Comparison of ENCODE assay signal across 1 cellular context in the genomic region with DNA sequence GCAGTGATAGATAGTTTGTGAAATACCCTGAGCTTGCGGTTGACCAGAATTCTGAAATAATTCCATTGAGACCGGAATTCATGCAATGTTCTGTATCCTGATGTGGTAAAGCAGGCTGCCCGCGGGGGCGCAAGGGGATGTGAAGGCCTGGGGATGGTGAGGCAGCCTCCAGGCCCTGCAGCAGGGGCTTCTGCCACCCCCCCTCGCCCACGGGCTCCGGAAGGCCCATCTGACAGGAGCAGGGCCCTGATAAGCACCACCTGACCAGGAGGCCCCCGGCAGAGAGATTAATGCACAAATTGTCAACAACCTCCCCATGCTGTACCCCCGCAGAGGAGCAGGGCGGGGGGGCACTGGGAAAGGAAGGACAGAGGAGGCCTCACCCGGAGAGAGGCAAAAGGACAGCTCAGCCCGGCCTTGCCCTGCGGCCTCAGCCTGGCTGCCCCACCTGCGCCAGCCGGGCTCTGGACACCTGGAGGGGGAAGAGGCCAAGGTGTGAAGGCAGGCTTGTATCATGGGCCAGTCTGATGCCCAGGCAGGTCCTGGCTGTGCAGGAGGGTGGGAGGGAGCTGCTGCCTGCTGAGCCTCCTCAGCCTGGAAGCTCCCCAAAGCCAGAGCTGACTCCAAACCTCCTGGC.
A peak's percentile ranks its signal among the peaks of the same experiment; 100 is the strongest.
TF ChIP-seq lines count a peak whose summit lies in the region.

No MANE protein-coding gene starts in this region.

TF ChIP-seq in HepG2, 621 proteins besides CTCF, POLR2A, EP300 and RAD21 (continued from another document and continues in another):
- TF ChIP-seq, protein P1, sequence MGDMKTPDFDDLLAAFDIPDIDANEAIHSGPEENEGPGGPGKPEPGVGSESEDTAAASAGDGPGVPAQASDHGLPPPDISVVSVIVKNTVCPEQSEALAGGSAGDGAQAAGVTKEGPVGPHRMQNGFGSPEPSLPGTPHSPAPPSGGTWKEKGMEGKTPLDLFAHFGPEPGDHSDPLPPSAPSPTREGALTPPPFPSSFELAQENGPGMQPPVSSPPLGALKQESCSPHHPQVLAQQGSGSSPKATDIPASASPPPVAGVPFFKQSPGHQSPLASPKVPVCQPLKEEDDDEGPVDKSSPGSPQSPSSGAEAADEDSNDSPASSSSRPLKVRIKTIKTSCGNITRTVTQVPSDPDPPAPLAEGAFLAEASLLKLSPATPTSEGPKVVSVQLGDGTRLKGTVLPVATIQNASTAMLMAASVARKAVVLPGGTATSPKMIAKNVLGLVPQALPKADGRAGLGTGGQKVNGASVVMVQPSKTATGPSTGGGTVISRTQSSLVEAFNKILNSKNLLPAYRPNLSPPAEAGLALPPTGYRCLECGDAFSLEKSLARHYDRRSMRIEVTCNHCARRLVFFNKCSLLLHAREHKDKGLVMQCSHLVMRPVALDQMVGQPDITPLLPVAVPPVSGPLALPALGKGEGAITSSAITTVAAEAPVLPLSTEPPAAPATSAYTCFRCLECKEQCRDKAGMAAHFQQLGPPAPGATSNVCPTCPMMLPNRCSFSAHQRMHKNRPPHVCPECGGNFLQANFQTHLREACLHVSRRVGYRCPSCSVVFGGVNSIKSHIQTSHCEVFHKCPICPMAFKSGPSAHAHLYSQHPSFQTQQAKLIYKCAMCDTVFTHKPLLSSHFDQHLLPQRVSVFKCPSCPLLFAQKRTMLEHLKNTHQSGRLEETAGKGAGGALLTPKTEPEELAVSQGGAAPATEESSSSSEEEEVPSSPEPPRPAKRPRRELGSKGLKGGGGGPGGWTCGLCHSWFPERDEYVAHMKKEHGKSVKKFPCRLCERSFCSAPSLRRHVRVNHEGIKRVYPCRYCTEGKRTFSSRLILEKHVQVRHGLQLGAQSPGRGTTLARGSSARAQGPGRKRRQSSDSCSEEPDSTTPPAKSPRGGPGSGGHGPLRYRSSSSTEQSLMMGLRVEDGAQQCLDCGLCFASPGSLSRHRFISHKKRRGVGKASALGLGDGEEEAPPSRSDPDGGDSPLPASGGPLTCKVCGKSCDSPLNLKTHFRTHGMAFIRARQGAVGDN (CRISPR knock-in tag; IDR thresholded peaks at IDR 0.05): peak; percentile 65
- no peak for TF ChIP-seq ISX (CRISPR knock-in tag; conservative IDR thresholded peaks at IDR 0.05)
- TF ChIP-seq RFX3 (CRISPR knock-in tag; IDR thresholded peaks at IDR 0.05): no peak
- TF ChIP-seq SOX6 (IDR thresholded peaks at IDR 0.05): no peak
- TF ChIP-seq SOX6 (CRISPR knock-in tag; IDR thresholded peaks at IDR 0.05): no peak
- no peak for TF ChIP-seq ZNF432 (CRISPR knock-in tag; IDR thresholded peaks at IDR 0.05; ENCODE audit: borderline replicate concordance)
- TF ChIP-seq, protein P2, sequence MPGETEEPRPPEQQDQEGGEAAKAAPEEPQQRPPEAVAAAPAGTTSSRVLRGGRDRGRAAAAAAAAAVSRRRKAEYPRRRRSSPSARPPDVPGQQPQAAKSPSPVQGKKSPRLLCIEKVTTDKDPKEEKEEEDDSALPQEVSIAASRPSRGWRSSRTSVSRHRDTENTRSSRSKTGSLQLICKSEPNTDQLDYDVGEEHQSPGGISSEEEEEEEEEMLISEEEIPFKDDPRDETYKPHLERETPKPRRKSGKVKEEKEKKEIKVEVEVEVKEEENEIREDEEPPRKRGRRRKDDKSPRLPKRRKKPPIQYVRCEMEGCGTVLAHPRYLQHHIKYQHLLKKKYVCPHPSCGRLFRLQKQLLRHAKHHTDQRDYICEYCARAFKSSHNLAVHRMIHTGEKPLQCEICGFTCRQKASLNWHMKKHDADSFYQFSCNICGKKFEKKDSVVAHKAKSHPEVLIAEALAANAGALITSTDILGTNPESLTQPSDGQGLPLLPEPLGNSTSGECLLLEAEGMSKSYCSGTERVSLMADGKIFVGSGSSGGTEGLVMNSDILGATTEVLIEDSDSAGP (CRISPR knock-in tag; IDR thresholded peaks at IDR 0.05; ENCODE audit: borderline replicate concordance): 0 out of 2 replicates have a peak, but pooled peaks have one; percentile 16
- 0 out of 2 replicates have a peak, but pooled peaks have one; percentile 34 for TF ChIP-seq ZNF724P (CRISPR knock-in tag; IDR thresholded peaks at IDR 0.05; ENCODE audit: borderline replicate concordance)
- TF ChIP-seq, protein P3, sequence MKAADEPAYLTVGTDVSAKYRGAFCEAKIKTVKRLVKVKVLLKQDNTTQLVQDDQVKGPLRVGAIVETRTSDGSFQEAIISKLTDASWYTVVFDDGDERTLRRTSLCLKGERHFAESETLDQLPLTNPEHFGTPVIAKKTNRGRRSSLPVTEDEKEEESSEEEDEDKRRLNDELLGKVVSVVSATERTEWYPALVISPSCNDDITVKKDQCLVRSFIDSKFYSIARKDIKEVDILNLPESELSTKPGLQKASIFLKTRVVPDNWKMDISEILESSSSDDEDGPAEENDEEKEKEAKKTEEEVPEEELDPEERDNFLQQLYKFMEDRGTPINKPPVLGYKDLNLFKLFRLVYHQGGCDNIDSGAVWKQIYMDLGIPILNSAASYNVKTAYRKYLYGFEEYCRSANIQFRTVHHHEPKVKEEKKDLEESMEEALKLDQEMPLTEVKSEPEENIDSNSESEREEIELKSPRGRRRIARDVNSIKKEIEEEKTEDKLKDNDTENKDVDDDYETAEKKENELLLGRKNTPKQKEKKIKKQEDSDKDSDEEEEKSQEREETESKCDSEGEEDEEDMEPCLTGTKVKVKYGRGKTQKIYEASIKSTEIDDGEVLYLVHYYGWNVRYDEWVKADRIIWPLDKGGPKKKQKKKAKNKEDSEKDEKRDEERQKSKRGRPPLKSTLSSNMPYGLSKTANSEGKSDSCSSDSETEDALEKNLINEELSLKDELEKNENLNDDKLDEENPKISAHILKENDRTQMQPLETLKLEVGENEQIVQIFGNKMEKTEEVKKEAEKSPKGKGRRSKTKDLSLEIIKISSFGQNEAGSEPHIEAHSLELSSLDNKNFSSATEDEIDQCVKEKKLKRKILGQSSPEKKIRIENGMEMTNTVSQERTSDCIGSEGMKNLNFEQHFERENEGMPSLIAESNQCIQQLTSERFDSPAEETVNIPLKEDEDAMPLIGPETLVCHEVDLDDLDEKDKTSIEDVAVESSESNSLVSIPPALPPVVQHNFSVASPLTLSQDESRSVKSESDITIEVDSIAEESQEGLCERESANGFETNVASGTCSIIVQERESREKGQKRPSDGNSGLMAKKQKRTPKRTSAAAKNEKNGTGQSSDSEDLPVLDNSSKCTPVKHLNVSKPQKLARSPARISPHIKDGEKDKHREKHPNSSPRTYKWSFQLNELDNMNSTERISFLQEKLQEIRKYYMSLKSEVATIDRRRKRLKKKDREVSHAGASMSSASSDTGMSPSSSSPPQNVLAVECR (CRISPR knock-in tag; IDR thresholded peaks at IDR 0.05; ENCODE audit: borderline replicate concordance): no peak
- no peak for TF ChIP-seq MED13 (CRISPR knock-in tag; IDR thresholded peaks at IDR 0.05)
- TF ChIP-seq, protein P4, sequence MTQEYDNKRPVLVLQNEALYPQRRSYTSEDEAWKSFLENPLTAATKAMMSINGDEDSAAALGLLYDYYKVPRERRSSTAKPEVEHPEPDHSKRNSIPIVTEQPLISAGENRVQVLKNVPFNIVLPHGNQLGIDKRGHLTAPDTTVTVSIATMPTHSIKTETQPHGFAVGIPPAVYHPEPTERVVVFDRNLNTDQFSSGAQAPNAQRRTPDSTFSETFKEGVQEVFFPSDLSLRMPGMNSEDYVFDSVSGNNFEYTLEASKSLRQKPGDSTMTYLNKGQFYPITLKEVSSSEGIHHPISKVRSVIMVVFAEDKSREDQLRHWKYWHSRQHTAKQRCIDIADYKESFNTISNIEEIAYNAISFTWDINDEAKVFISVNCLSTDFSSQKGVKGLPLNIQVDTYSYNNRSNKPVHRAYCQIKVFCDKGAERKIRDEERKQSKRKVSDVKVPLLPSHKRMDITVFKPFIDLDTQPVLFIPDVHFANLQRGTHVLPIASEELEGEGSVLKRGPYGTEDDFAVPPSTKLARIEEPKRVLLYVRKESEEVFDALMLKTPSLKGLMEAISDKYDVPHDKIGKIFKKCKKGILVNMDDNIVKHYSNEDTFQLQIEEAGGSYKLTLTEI (CRISPR knock-in tag; conservative IDR thresholded peaks at IDR 0.05): no peak
- TF ChIP-seq, protein P5, sequence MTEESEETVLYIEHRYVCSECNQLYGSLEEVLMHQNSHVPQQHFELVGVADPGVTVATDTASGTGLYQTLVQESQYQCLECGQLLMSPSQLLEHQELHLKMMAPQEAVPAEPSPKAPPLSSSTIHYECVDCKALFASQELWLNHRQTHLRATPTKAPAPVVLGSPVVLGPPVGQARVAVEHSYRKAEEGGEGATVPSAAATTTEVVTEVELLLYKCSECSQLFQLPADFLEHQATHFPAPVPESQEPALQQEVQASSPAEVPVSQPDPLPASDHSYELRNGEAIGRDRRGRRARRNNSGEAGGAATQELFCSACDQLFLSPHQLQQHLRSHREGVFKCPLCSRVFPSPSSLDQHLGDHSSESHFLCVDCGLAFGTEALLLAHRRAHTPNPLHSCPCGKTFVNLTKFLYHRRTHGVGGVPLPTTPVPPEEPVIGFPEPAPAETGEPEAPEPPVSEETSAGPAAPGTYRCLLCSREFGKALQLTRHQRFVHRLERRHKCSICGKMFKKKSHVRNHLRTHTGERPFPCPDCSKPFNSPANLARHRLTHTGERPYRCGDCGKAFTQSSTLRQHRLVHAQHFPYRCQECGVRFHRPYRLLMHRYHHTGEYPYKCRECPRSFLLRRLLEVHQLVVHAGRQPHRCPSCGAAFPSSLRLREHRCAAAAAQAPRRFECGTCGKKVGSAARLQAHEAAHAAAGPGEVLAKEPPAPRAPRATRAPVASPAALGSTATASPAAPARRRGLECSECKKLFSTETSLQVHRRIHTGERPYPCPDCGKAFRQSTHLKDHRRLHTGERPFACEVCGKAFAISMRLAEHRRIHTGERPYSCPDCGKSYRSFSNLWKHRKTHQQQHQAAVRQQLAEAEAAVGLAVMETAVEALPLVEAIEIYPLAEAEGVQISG (CRISPR knock-in tag; IDR thresholded peaks at IDR 0.05): no peak
- TF ChIP-seq ZSCAN30 (CRISPR knock-in tag; IDR thresholded peaks at IDR 0.05): no peak
- TF ChIP-seq, protein P6, sequence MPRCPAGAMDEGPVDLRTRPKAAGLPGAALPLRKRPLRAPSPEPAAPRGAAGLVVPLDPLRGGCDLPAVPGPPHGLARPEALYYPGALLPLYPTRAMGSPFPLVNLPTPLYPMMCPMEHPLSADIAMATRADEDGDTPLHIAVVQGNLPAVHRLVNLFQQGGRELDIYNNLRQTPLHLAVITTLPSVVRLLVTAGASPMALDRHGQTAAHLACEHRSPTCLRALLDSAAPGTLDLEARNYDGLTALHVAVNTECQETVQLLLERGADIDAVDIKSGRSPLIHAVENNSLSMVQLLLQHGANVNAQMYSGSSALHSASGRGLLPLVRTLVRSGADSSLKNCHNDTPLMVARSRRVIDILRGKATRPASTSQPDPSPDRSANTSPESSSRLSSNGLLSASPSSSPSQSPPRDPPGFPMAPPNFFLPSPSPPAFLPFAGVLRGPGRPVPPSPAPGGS (CRISPR knock-in tag; IDR thresholded peaks at IDR 0.05): 0 out of 2 replicates have a peak, but pooled peaks have one; percentile 48
- no peak for TF ChIP-seq TSC22D2 (CRISPR knock-in tag; IDR thresholded peaks at IDR 0.05; ENCODE audit: borderline replicate concordance)
- TF ChIP-seq U2AF1 (optimal IDR thresholded peaks at IDR 0.05; ENCODE audit: low read depth, low read length): no peak
- no peak for TF ChIP-seq CEBPG (CRISPR knock-in tag; IDR thresholded peaks at IDR 0.05)
- no peak for TF ChIP-seq ZNF501 (CRISPR knock-in tag; IDR thresholded peaks at IDR 0.05)
- TF ChIP-seq ZNF530 (CRISPR knock-in tag; IDR thresholded peaks at IDR 0.05; ENCODE audit: low read depth): no peak
- 0 out of 2 replicates have a peak, but pooled peaks have one; percentile 21 for TF ChIP-seq SALL1 (CRISPR knock-in tag; IDR thresholded peaks at IDR 0.05)
- no peak for TF ChIP-seq BORCS8-MEF2B (CRISPR knock-in tag; IDR thresholded peaks at IDR 0.05)
- TF ChIP-seq, protein P7, sequence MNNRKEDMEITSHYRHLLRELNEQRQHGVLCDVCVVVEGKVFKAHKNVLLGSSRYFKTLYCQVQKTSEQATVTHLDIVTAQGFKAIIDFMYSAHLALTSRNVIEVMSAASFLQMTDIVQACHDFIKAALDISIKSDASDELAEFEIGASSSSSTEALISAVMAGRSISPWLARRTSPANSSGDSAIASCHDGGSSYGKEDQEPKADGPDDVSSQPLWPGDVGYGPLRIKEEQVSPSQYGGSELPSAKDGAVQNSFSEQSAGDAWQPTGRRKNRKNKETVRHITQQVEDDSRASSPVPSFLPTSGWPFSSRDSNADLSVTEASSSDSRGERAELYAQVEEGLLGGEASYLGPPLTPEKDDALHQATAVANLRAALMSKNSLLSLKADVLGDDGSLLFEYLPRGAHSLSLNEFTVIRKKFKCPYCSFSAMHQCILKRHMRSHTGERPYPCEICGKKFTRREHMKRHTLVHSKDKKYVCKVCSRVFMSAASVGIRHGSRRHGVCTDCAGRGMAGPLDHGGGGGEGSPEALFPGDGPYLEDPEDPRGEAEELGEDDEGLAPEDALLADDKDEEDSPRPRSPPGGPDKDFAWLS (CRISPR knock-in tag; IDR thresholded peaks at IDR 0.05; ENCODE audit: borderline replicate concordance): no peak
- TF ChIP-seq, protein P8, sequence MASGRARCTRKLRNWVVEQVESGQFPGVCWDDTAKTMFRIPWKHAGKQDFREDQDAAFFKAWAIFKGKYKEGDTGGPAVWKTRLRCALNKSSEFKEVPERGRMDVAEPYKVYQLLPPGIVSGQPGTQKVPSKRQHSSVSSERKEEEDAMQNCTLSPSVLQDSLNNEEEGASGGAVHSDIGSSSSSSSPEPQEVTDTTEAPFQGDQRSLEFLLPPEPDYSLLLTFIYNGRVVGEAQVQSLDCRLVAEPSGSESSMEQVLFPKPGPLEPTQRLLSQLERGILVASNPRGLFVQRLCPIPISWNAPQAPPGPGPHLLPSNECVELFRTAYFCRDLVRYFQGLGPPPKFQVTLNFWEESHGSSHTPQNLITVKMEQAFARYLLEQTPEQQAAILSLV (CRISPR knock-in tag; IDR thresholded peaks at IDR 0.05; ENCODE audit: borderline replicate concordance): 0 out of 2 replicates have a peak, but pooled peaks have one; percentile 14
- TF ChIP-seq, protein P9, sequence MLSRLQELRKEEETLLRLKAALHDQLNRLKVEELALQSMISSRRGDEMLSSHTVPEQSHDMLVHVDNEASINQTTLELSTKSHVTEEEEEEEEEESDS (CRISPR knock-in tag; IDR thresholded peaks at IDR 0.05; ENCODE audit: borderline replicate concordance): no peak
- TF ChIP-seq, protein P10, sequence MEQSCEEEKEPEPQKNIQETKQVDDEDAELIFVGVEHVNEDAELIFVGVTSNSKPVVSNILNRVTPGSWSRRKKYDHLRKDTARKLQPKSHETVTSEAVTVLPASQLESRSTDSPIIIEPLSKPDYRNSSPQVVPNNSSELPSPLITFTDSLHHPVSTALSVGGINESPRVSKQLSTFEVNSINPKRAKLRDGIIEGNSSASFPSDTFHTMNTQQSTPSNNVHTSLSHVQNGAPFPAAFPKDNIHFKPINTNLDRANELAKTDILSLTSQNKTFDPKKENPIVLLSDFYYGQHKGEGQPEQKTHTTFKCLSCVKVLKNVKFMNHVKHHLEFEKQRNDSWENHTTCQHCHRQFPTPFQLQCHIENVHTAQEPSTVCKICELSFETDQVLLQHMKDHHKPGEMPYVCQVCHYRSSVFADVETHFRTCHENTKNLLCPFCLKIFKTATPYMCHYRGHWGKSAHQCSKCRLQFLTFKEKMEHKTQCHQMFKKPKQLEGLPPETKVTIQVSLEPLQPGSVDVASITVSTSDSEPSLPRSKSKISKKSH (CRISPR knock-in tag; IDR thresholded peaks at IDR 0.05; ENCODE audit: borderline replicate concordance): no peak
- TF ChIP-seq, protein P11, sequence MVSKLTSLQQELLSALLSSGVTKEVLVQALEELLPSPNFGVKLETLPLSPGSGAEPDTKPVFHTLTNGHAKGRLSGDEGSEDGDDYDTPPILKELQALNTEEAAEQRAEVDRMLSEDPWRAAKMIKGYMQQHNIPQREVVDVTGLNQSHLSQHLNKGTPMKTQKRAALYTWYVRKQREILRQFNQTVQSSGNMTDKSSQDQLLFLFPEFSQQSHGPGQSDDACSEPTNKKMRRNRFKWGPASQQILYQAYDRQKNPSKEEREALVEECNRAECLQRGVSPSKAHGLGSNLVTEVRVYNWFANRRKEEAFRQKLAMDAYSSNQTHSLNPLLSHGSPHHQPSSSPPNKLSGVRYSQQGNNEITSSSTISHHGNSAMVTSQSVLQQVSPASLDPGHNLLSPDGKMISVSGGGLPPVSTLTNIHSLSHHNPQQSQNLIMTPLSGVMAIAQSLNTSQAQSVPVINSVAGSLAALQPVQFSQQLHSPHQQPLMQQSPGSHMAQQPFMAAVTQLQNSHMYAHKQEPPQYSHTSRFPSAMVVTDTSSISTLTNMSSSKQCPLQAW (CRISPR knock-in tag; IDR thresholded peaks at IDR 0.05): 0 out of 2 replicates have a peak, but pooled peaks have one; percentile 13
- TF ChIP-seq ZNF891 (CRISPR knock-in tag; IDR thresholded peaks at IDR 0.05): no peak
